ENCODE assay signal across 10 cellular contexts in the genomic region with DNA sequence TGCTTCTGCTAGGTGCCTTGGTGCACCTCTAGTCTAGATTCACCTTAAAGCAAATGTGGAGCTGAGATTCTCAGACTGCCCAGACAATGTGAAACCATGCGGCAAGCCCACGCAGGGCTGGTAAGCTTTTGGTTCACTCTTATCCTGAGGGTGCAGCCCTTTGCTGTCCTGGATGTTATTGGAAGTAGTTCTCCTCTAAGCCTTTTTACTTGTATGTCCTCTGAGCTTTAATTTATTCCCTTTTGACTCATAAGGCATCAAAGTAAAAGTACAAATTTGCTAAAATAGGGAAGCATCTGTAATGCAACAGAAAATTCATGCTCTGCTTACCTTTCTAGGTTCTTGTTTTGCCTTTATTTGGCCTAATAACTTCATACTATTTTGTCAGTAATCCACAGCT.
DNase-seq lines count a peak whose midpoint lies in the region; ATAC-seq lines count a peak whose summit lies in the region.
"Had no signal": no experiment of that assay in that cellular context is flagged by ENCODE, and none has a peak within 500 bp of the region (broad histone marks: within the 10 kb centered on the region; RNA-seq: fewer than 3 reads in every experiment).

No MANE protein-coding gene starts in this region.

- no peaks in the 10 kb centered on the region for H3K9me3 Mint-ChIP-seq in memory B cell
- H3K9me3 Mint-ChIP-seq: activated T-cell treated with anti-CD3 and anti-CD28 coated beads, Interleukin-2, amount 50 U/mL, for 24 hours had no signal

- H3K4me1 Mint-ChIP-seq in memory B cell, result peaks cover 13% of the 10 kb centered on the region

- peak overlapping the region; percentile 21 for H3K4me3 Mint-ChIP-seq in memory B cell
- H3K4me3 Mint-ChIP-seq: activated T-cell treated with anti-CD3 and anti-CD28 coated beads, Interleukin-2, amount 50 U/mL, for 24 hours had no signal

- peak overlapping the region; percentile 48 for H3K27ac Mint-ChIP-seq in memory B cell
- H3K27ac Mint-ChIP-seq: activated T-cell treated with anti-CD3 and anti-CD28 coated beads, Interleukin-2, amount 50 U/mL, for 24 hours had no signal

- H3K27me3 ChIP-seq in MG63, result no peaks in the 10 kb centered on the region

- H3K4me3 ChIP-seq in MG63, result no peak overlapping the region

- H3K9me3 ChIP-seq in MG63, result no peaks in the 10 kb centered on the region

- H3K36me3 Mint-ChIP-seq in memory B cell, result no peaks in the 10 kb centered on the region

- H3K27me3 Mint-ChIP-seq in memory B cell, result no peaks in the 10 kb centered on the region
- H3K27me3 Mint-ChIP-seq: activated T-cell treated with anti-CD3 and anti-CD28 coated beads, Interleukin-2, amount 50 U/mL, for 24 hours had no signal

- no peak for DNase-seq in memory B cell (ENCODE audit: low spot score in 2 of 2)
- no peak for DNase-seq in NCI-H1694 treated with DMSO at 0.1 percent for 48 hours (lab: John Stamatoyannopoulos, UW)
- no peak for DNase-seq in MG63
- DNase-seq in SK-N-DZ (ENCODE audit: low spot score), result no peak
- DNase-seq in NCI-H524 (lab: John Stamatoyannopoulos, UW), result no peak
- DNase-seq: activated T-cell treated with anti-CD3 and anti-CD28 coated beads, Interleukin-2, amount 50 U/mL, for 24 hours; NCI-H2227 treated with DMSO at 0.1 percent for 48 hours had no signal

- H3K36me3 ChIP-seq in MG63, result no peaks in the 10 kb centered on the region

- ATAC-seq in GM18873 (IDR thresholded peaks at IDR 0.05; ENCODE audit: low FRiP score, unreplicated experiment) (peak; percentile 89), GM21825 (IDR thresholded peaks at IDR 0.05; ENCODE audit: unreplicated experiment) (peak; percentile 77), HG03354 (IDR thresholded peaks at IDR 0.05; ENCODE audit: poor library complexity, severe bottlenecking, unreplicated experiment) (peak; percentile 91), memory B cell (ENCODE audit: low read depth) (peak; percentile 47)
